In genomic region chr1:116569776-116570357, GRCh38 we compare ENCODE assay signal across 1 cellular context.
A peak's percentile ranks its signal among the peaks of the same experiment; 100 is the strongest.
TF ChIP-seq lines count a peak whose summit lies in the region.

No MANE protein-coding gene starts in this region.

TF ChIP-seq in GM12878, 131 proteins besides CTCF, POLR2A, EP300 and RAD21 (continued from another document and continues in another):
- TF ChIP-seq SIX5 (IDR thresholded peaks at IDR 0.05; ENCODE audit: low read depth, low read length, severe bottlenecking) (no peak), CBX5 (IDR thresholded peaks at IDR 0.05; ENCODE audit: low read depth) (no peak), HSF1 (IDR thresholded peaks at IDR 0.05; ENCODE audit: low read depth, low read length) (no peak), MEF2B (IDR thresholded peaks at IDR 0.05; ENCODE audit: partially characterized antibody, poor library complexity, severe bottlenecking) (no peak), TCF12 (IDR thresholded peaks at IDR 0.05; ENCODE audit: low read depth, low read length) (no peak), ZSCAN29 (IDR thresholded peaks at IDR 0.05) (no peak), IRF5 (IDR thresholded peaks at IDR 0.05; ENCODE audit: borderline replicate concordance) (no peak), ATF2 (IDR thresholded peaks at IDR 0.05; ENCODE audit: low read length) (no peak), BHLHE40 (IDR thresholded peaks at IDR 0.05; ENCODE audit: borderline replicate concordance in 1 of 2, low read depth in 2 of 2, low read length in 1 of 2) (peak; percentile 31 to 47; a peak in 1 of 4 replicates), YBX1 (IDR thresholded peaks at IDR 0.05) (no peak), STAT3 (IDR thresholded peaks at IDR 0.05; ENCODE audit: low read depth, low read length) (no peak), BMI1 (IDR thresholded peaks at IDR 0.05; ENCODE audit: borderline replicate concordance) (no peak), NFXL1 (IDR thresholded peaks at IDR 0.05; ENCODE audit: borderline replicate concordance) (no peak), HCFC1 (IDR thresholded peaks at IDR 0.05; ENCODE audit: low read length) (no peak), HDAC6 (IDR thresholded peaks at IDR 0.05; ENCODE audit: unreplicated experiment) (no peak), SMAD5 (IDR thresholded peaks at IDR 0.05; ENCODE audit: low read depth) (peak; percentile 84), FOXM1 (IDR thresholded peaks at IDR 0.05; ENCODE audit: low read depth, low read length) (no peak), REST (IDR thresholded peaks at IDR 0.05; ENCODE audit: low read depth, low read length) (no peak), MTA2 (IDR thresholded peaks at IDR 0.05; ENCODE audit: low read depth) (no peak), STAT1 (conservative IDR thresholded peaks at IDR 0.05) (0 out of 2 replicates have a peak, but pooled peaks have one; percentile 35), CBFB (IDR thresholded peaks at IDR 0.05; ENCODE audit: low read depth) (no peak), WRNIP1 (IDR thresholded peaks at IDR 0.05; ENCODE audit: borderline replicate concordance, low read depth, low read length) (no peak), LARP7 (IDR thresholded peaks at IDR 0.05) (0 out of 2 replicates have a peak, but pooled peaks have one; percentile 40), TARDBP (IDR thresholded peaks at IDR 0.05; ENCODE audit: borderline replicate concordance) (no peak), POLR2AphosphoS5 (IDR thresholded peaks at IDR 0.05; ENCODE audit: low read length) (peak; percentile 78), NFYA (IDR thresholded peaks at IDR 0.05; ENCODE audit: borderline replicate concordance, low read depth, low read length) (no peak), BACH1 (IDR thresholded peaks at IDR 0.05; ENCODE audit: borderline replicate concordance) (peak; percentile 22; the same call in 1 of the 2 replicates), KAT2A (conservative IDR thresholded peaks at IDR 0.05; ENCODE audit: control insufficient read depth, low read depth, low read length) (no peak), NR2C1 (IDR thresholded peaks at IDR 0.05) (no peak), ZNF207 (IDR thresholded peaks at IDR 0.05; ENCODE audit: borderline replicate concordance) (no peak), RBBP5 (conservative IDR thresholded peaks at IDR 0.05) (no peak), ZBTB33 (IDR thresholded peaks at IDR 0.05) (no peak), PKNOX1 (IDR thresholded peaks at IDR 0.05) (no peak; the same call in 1 of the 2 replicates), MLLT1 (IDR thresholded peaks at IDR 0.05) (peak; percentile 90), IRF4 (IDR thresholded peaks at IDR 0.05; ENCODE audit: low read depth, low read length) (no peak; the same call in 1 of the 2 replicates), MEF2A (IDR thresholded peaks at IDR 0.05; ENCODE audit: insufficient read depth, low read depth, low read length) (no peak), PBX3 (IDR thresholded peaks at IDR 0.05; ENCODE audit: insufficient replicate concordance, low read depth, low read length) (no peak), RELA (IDR thresholded peaks at IDR 0.05; ENCODE audit: borderline replicate concordance, partially characterized antibody) (no peak), NKRF (conservative IDR thresholded peaks at IDR 0.05) (no peak), RELB (IDR thresholded peaks at IDR 0.05; ENCODE audit: low read depth) (peak; percentile 40; the same call in 1 of the 2 replicates), ZZZ3 (IDR thresholded peaks at IDR 0.05; ENCODE audit: control insufficient read depth, insufficient read length, low read depth) (no peak), CREB1 (IDR thresholded peaks at IDR 0.05; ENCODE audit: low read depth) (0 out of 2 replicates have a peak, but pooled peaks have one; percentile 6), CHD2 (IDR thresholded peaks at IDR 0.05; ENCODE audit: borderline replicate concordance, low read depth, low read length) (0 out of 2 replicates have a peak, but pooled peaks have one; percentile 20)
